In the genomic region with DNA sequence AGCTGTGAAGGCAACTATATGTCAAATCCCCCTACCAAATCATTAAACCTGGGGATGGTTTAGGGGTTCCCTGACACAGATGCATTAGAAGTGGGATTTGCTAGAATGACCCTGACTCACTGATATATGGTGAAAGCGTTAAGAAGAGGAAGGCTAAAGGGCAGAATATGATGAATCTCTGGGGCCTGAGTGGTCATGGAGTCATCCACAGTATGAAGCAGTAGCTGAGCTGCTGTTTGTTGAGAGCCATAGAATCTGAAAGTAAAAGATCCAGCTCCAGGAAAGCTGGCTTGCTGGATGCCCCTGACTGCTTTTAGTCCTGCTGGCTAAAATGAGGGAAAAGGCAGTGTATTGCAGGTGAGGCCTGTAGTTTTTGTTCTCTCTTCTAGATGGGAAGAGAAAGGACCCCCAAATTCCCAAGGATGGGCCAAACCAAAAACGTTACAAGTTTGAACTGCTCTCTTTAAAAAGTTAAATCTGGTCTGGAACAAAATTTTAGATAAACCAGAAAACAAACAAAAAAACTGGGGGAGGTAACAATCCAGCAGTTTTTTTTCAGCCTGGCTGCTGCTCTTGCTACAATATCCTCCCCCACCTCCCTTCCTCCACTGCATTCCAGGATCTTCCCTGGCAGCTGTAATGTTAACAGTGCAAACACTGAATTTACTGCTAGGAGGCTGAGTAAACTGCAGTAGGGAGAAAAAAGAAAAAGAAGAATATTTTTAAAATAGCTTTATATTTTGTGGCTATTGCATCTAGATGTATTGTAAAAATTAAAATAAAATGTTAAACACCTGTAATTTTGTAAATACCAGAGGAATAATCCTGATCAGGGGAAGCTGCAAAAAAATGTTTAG, we compare ENCODE assay signal across 1 cellular context.
TF ChIP-seq lines count a peak whose summit lies in the region.

No MANE protein-coding gene starts in this region.

TF ChIP-seq in HepG2, 621 proteins besides CTCF, POLR2A, EP300 and RAD21 (continues in another document):
- TF ChIP-seq JUND (CRISPR knock-in tag; IDR thresholded peaks at IDR 0.05) (no peak), THAP11 (CRISPR knock-in tag; IDR thresholded peaks at IDR 0.05) (0 out of 2 replicates have a peak, but pooled peaks have one; percentile 33), HNF4G (IDR thresholded peaks at IDR 0.05; ENCODE audit: borderline replicate concordance, low read depth, low read length) (peak; percentile 35; the same call in 1 of the 2 replicates), HNF4G (CRISPR knock-in tag; IDR thresholded peaks at IDR 0.05; ENCODE audit: borderline replicate concordance, low read depth) (no peak), BCL6 (CRISPR knock-in tag; IDR thresholded peaks at IDR 0.05) (peak; percentile 84), NCOR1 (IDR thresholded peaks at IDR 0.05; ENCODE audit: borderline replicate concordance, low read length) (peak; percentile 67), KDM6A (CRISPR knock-in tag; IDR thresholded peaks at IDR 0.05; ENCODE audit: low read depth) (peak; percentile 78), HCFC1 (IDR thresholded peaks at IDR 0.05; ENCODE audit: low read depth, low read length) (no peak), ADNP (CRISPR knock-in tag; IDR thresholded peaks at IDR 0.05) (no peak), PHF21A (CRISPR knock-in tag; IDR thresholded peaks at IDR 0.05) (0 out of 2 replicates have a peak, but pooled peaks have one; percentile 15), ZNF44 (CRISPR knock-in tag; IDR thresholded peaks at IDR 0.05) (no peak), NCOA2 (CRISPR knock-in tag; IDR thresholded peaks at IDR 0.05) (peak; percentile 47; the same call in 1 of the 2 replicates), PHF20 (CRISPR knock-in tag; IDR thresholded peaks at IDR 0.05) (no peak), SIN3B (IDR thresholded peaks at IDR 0.05; ENCODE audit: low read length) (no peak), MEF2D (CRISPR knock-in tag; IDR thresholded peaks at IDR 0.05) (no peak), RFXANK (CRISPR knock-in tag; IDR thresholded peaks at IDR 0.05) (no peak), FOXA1 (IDR thresholded peaks at IDR 0.05) (no peak), FOXA1 (CRISPR knock-in tag; IDR thresholded peaks at IDR 0.05) (peak; percentile 83), MXD4 (CRISPR knock-in tag; IDR thresholded peaks at IDR 0.05) (no peak), HNF4A (CRISPR knock-in tag; IDR thresholded peaks at IDR 0.05) (peak; percentile 24), DMAP1 (CRISPR knock-in tag; IDR thresholded peaks at IDR 0.05) (0 out of 2 replicates have a peak, but pooled peaks have one; percentile 22), SOX13 (IDR thresholded peaks at IDR 0.05) (no peak), SOX13 (CRISPR knock-in tag; conservative IDR thresholded peaks at IDR 0.05 in 1 of 2, IDR thresholded peaks at IDR 0.05 in 1 of 2) (peak in 1 of 2 experiments; percentile 47; a peak in 1 of 4 replicates), HDAC2 (CRISPR knock-in tag; IDR thresholded peaks at IDR 0.05) (peak; percentile 17; the same call in 1 of the 2 replicates), CEBPG (CRISPR knock-in tag; IDR thresholded peaks at IDR 0.05) (peak; percentile 54), KLF16 (CRISPR knock-in tag; IDR thresholded peaks at IDR 0.05) (0 out of 4 replicates have a peak, but pooled peaks of 1 of the 2 experiments have one; percentile 44)
- TF ChIP-seq, protein P1, sequence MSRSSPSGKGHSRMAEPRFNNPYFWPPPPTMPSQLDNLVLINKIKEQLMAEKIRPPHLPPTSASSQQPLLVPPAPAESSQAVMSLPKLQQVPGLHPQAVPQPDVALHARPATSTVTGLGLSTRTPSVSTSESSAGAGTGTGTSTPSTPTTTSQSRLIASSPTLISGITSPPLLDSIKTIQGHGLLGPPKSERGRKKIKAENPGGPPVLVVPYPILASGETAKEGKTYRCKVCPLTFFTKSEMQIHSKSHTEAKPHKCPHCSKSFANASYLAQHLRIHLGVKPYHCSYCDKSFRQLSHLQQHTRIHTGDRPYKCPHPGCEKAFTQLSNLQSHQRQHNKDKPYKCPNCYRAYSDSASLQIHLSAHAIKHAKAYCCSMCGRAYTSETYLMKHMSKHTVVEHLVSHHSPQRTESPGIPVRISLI (CRISPR knock-in tag; IDR thresholded peaks at IDR 0.05; ENCODE audit: borderline replicate concordance): peak; percentile 87
- TF ChIP-seq, protein P2, sequence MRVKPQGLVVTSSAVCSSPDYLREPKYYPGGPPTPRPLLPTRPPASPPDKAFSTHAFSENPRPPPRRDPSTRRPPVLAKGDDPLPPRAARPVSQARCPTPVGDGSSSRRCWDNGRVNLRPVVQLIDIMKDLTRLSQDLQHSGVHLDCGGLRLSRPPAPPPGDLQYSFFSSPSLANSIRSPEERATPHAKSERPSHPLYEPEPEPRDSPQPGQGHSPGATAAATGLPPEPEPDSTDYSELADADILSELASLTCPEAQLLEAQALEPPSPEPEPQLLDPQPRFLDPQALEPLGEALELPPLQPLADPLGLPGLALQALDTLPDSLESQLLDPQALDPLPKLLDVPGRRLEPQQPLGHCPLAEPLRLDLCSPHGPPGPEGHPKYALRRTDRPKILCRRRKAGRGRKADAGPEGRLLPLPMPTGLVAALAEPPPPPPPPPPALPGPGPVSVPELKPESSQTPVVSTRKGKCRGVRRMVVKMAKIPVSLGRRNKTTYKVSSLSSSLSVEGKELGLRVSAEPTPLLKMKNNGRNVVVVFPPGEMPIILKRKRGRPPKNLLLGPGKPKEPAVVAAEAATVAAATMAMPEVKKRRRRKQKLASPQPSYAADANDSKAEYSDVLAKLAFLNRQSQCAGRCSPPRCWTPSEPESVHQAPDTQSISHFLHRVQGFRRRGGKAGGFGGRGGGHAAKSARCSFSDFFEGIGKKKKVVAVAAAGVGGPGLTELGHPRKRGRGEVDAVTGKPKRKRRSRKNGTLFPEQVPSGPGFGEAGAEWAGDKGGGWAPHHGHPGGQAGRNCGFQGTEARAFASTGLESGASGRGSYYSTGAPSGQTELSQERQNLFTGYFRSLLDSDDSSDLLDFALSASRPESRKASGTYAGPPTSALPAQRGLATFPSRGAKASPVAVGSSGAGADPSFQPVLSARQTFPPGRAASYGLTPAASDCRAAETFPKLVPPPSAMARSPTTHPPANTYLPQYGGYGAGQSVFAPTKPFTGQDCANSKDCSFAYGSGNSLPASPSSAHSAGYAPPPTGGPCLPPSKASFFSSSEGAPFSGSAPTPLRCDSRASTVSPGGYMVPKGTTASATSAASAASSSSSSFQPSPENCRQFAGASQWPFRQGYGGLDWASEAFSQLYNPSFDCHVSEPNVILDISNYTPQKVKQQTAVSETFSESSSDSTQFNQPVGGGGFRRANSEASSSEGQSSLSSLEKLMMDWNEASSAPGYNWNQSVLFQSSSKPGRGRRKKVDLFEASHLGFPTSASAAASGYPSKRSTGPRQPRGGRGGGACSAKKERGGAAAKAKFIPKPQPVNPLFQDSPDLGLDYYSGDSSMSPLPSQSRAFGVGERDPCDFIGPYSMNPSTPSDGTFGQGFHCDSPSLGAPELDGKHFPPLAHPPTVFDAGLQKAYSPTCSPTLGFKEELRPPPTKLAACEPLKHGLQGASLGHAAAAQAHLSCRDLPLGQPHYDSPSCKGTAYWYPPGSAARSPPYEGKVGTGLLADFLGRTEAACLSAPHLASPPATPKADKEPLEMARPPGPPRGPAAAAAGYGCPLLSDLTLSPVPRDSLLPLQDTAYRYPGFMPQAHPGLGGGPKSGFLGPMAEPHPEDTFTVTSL (CRISPR knock-in tag; IDR thresholded peaks at IDR 0.05; ENCODE audit: borderline replicate concordance): peak; percentile 45; the same call in 1 of the 2 replicates
- TF ChIP-seq, protein P3, sequence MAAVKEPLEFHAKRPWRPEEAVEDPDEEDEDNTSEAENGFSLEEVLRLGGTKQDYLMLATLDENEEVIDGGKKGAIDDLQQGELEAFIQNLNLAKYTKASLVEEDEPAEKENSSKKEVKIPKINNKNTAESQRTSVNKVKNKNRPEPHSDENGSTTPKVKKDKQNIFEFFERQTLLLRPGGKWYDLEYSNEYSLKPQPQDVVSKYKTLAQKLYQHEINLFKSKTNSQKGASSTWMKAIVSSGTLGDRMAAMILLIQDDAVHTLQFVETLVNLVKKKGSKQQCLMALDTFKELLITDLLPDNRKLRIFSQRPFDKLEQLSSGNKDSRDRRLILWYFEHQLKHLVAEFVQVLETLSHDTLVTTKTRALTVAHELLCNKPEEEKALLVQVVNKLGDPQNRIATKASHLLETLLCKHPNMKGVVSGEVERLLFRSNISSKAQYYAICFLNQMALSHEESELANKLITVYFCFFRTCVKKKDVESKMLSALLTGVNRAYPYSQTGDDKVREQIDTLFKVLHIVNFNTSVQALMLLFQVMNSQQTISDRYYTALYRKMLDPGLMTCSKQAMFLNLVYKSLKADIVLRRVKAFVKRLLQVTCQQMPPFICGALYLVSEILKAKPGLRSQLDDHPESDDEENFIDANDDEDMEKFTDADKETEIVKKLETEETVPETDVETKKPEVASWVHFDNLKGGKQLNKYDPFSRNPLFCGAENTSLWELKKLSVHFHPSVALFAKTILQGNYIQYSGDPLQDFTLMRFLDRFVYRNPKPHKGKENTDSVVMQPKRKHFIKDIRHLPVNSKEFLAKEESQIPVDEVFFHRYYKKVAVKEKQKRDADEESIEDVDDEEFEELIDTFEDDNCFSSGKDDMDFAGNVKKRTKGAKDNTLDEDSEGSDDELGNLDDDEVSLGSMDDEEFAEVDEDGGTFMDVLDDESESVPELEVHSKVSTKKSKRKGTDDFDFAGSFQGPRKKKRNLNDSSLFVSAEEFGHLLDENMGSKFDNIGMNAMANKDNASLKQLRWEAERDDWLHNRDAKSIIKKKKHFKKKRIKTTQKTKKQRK (IDR thresholded peaks at IDR 0.05; ENCODE audit: low read length): no peak
- TF ChIP-seq, protein P4, sequence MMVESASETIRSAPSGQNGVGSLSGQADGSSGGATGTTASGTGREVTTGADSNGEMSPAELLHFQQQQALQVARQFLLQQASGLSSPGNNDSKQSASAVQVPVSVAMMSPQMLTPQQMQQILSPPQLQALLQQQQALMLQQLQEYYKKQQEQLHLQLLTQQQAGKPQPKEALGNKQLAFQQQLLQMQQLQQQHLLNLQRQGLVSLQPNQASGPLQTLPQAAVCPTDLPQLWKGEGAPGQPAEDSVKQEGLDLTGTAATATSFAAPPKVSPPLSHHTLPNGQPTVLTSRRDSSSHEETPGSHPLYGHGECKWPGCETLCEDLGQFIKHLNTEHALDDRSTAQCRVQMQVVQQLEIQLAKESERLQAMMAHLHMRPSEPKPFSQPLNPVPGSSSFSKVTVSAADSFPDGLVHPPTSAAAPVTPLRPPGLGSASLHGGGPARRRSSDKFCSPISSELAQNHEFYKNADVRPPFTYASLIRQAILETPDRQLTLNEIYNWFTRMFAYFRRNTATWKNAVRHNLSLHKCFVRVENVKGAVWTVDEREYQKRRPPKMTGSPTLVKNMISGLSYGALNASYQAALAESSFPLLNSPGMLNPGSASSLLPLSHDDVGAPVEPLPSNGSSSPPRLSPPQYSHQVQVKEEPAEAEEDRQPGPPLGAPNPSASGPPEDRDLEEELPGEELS (CRISPR knock-in tag; IDR thresholded peaks at IDR 0.05): peak; percentile 61
- TF ChIP-seq, protein P5, sequence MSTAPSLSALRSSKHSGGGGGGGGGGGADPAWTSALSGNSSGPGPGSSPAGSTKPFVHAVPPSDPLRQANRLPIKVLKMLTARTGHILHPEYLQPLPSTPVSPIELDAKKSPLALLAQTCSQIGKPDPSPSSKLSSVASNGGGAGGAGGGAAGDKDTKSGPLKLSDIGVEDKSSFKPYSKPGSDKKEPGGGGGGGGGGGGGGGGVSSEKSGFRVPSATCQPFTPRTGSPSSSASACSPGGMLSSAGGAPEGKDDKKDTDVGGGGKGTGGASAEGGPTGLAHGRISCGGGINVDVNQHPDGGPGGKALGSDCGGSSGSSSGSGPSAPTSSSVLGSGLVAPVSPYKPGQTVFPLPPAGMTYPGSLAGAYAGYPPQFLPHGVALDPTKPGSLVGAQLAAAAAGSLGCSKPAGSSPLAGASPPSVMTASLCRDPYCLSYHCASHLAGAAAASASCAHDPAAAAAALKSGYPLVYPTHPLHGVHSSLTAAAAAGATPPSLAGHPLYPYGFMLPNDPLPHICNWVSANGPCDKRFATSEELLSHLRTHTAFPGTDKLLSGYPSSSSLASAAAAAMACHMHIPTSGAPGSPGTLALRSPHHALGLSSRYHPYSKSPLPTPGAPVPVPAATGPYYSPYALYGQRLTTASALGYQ (CRISPR knock-in tag; IDR thresholded peaks at IDR 0.05): no peak
- TF ChIP-seq, protein P6, sequence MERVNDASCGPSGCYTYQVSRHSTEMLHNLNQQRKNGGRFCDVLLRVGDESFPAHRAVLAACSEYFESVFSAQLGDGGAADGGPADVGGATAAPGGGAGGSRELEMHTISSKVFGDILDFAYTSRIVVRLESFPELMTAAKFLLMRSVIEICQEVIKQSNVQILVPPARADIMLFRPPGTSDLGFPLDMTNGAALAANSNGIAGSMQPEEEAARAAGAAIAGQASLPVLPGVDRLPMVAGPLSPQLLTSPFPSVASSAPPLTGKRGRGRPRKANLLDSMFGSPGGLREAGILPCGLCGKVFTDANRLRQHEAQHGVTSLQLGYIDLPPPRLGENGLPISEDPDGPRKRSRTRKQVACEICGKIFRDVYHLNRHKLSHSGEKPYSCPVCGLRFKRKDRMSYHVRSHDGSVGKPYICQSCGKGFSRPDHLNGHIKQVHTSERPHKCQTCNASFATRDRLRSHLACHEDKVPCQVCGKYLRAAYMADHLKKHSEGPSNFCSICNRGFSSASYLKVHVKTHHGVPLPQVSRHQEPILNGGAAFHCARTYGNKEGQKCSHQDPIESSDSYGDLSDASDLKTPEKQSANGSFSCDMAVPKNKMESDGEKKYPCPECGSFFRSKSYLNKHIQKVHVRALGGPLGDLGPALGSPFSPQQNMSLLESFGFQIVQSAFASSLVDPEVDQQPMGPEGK (CRISPR knock-in tag; IDR thresholded peaks at IDR 0.05): peak; percentile 83
- TF ChIP-seq, protein P7, sequence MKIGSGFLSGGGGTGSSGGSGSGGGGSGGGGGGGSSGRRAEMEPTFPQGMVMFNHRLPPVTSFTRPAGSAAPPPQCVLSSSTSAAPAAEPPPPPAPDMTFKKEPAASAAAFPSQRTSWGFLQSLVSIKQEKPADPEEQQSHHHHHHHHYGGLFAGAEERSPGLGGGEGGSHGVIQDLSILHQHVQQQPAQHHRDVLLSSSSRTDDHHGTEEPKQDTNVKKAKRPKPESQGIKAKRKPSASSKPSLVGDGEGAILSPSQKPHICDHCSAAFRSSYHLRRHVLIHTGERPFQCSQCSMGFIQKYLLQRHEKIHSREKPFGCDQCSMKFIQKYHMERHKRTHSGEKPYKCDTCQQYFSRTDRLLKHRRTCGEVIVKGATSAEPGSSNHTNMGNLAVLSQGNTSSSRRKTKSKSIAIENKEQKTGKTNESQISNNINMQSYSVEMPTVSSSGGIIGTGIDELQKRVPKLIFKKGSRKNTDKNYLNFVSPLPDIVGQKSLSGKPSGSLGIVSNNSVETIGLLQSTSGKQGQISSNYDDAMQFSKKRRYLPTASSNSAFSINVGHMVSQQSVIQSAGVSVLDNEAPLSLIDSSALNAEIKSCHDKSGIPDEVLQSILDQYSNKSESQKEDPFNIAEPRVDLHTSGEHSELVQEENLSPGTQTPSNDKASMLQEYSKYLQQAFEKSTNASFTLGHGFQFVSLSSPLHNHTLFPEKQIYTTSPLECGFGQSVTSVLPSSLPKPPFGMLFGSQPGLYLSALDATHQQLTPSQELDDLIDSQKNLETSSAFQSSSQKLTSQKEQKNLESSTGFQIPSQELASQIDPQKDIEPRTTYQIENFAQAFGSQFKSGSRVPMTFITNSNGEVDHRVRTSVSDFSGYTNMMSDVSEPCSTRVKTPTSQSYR (CRISPR knock-in tag; IDR thresholded peaks at IDR 0.05; ENCODE audit: borderline replicate concordance): peak; percentile 96
